In genomic region chr12:7113389-7113871, GRCh38 we compare ENCODE assay signal across 8 cellular contexts. TPM values are rescaled to one million over a fixed set of nuclear protein-coding genes. Genes with fewer than 3 reads are reported as not detected.
A peak's percentile ranks its signal among the peaks of the same experiment; 100 is the strongest.
DNase-seq lines count a peak whose midpoint lies in the region; ATAC-seq and TF ChIP-seq lines count a peak whose summit lies in the region.

No MANE protein-coding gene starts in this region.

- H3K36me3 Mint-ChIP-seq in activated B cell treated with CpG ODN at 0.5 μM for 24 hours (ENCODE audit: low read depth) (peaks cover 26% of the 10 kb centered on the region), neural progenitor cell (no peaks in the 10 kb centered on the region)

- H3K27me3 ChIP-seq in neural progenitor cell = no peaks in the 10 kb centered on the region

- H3K9ac ChIP-seq in neural progenitor cell = no peak overlapping the region

- POLR2A ChIA-PET in activated B cell treated with CpG ODN at 0.5 μM for 24 hours (lab: Charles Lee) = interaction anchor here (1.0 to 1.7 kb wide), 2 partner anchors 169 to 424 kb away, joined by 11 read pairs; partner anchors contain the start of genes C12orf57, RNU7-1 and ZNF384

- no peaks in the 10 kb centered on the region for H3K79me2 ChIP-seq in neural progenitor cell (ENCODE audit: low read depth)

- H3K27me3 Mint-ChIP-seq in activated B cell treated with CpG ODN at 0.5 μM for 24 hours (no peaks in the 10 kb centered on the region), neural progenitor cell (ENCODE audit: insufficient read depth, low read depth) (peaks cover 9% of the 10 kb centered on the region)

- H3K9me3 Mint-ChIP-seq in activated B cell treated with CpG ODN at 0.5 μM for 24 hours = no peaks in the 10 kb centered on the region
- H3K9me3 Mint-ChIP-seq in neural progenitor cell = no peaks in the 10 kb centered on the region

- H4K20me1 ChIP-seq in neural progenitor cell (ENCODE audit: low read depth) = no peaks in the 10 kb centered on the region

- ATAC-seq in activated B cell treated with CpG ODN at 0.5 μM for 24 hours (ENCODE audit: low read depth) (peak; percentile 38), HG02571 (IDR thresholded peaks at IDR 0.05; ENCODE audit: unreplicated experiment) (no peak)

- H3K4me3 ChIP-seq in neural progenitor cell = no peak overlapping the region

- H3K4me1 ChIP-seq in neural progenitor cell = no peaks in the 10 kb centered on the region

- TF ChIP-seq CTCF in activated B cell treated with CpG ODN at 0.5 μM for 24 hours (IDR thresholded peaks at IDR 0.05) (peak; percentile 93), neural progenitor cell (IDR thresholded peaks at IDR 0.05) (peak; percentile 86)

- H3F3A ChIP-seq in neural progenitor cell (ENCODE audit: low read depth) = no peaks in the 10 kb centered on the region

- H3K27ac Mint-ChIP-seq in activated B cell treated with CpG ODN at 0.5 μM for 24 hours (no peak overlapping the region), neural progenitor cell (peak overlapping the region; percentile 6)

- DNase-seq in NCI-H82 treated with DMSO at 0.1 percent for 48 hours (lab: John Stamatoyannopoulos, UW; ENCODE audit: unreplicated experiment) (peak; percentile 53), NCI-H82 (lab: John Stamatoyannopoulos, UW) (no peak), MV-4-11 (lab: John Stamatoyannopoulos, UW) (peak; percentile 28), activated B cell treated with CpG ODN at 0.5 μM for 24 hours (no peak), erythroblast (lab: John Stamatoyannopoulos, UW) (peak; percentile 63 to 80), neural progenitor cell (ENCODE audit: low spot score) (peak; percentile 54), ureter (ENCODE audit: low spot score) (no peak)

- TF ChIP-seq POLR2A in erythroblast (IDR thresholded peaks at IDR 0.05; ENCODE audit: low read length) = no peak

- H3K36me3 ChIP-seq in neural progenitor cell = no peaks in the 10 kb centered on the region

- no peaks in the 10 kb centered on the region for H3K9me3 ChIP-seq in neural progenitor cell (ENCODE audit: low read depth)

- intact Hi-C loops in activated B cell treated with CpG ODN at 0.5 μM for 24 hours (cut with micrococcal nuclease) = loop anchor here (1.0 kb wide), 5 partner anchors 17 to 244 kb away; partner anchors contain the start of genes C12orf57, CLSTN3 and LPCAT3

- CTCF ChIA-PET in activated B cell treated with CpG ODN at 0.5 μM for 24 hours (lab: Charles Lee) = interaction anchor here (0.8 to 3.6 kb wide), 12 partner anchors 9 to 244 kb away, joined by 3 to 16 read pairs (median 4); partner anchors contain the start of genes C12orf57, RNU7-1 and SPSB2

- no peak overlapping the region for H3K4me3 Mint-ChIP-seq in activated B cell treated with CpG ODN at 0.5 μM for 24 hours
- H3K4me3 Mint-ChIP-seq in neural progenitor cell = no peak overlapping the region

- H3K4me2 ChIP-seq in neural progenitor cell = no peak overlapping the region

- H3K27ac ChIP-seq in neural progenitor cell = no peak overlapping the region

- H2AFZ ChIP-seq in neural progenitor cell (replicated peaks) = no peak overlapping the region

- H3K4me1 Mint-ChIP-seq in activated B cell treated with CpG ODN at 0.5 μM for 24 hours (peaks cover 16% of the 10 kb centered on the region), neural progenitor cell (peaks cover 9% of the 10 kb centered on the region)

RNA-seq across cellular contexts. Expression of gene C1RL, which starts 4.4 kb away (rescaled TPM):
- total RNA-seq in activated B cell treated with CpG ODN at 0.5 μM for 24 hours (13.5 and 19.2 TPM in 2 replicates), neural progenitor cell (ENCODE audit: low replicate concordance) (18.3 and 32.2 TPM in 2 replicates), ureter (110 TPM)

RNA-seq across cellular contexts. Expression of gene RBP5, which starts 15.3 kb away (rescaled TPM):
- total RNA-seq in activated B cell treated with CpG ODN at 0.5 μM for 24 hours (0.44 TPM in 1 of 2 replicates, not detected in the other), neural progenitor cell (ENCODE audit: low replicate concordance) (not detected in 2 replicates), ureter (7.5 TPM)

RNA-seq across cellular contexts. Expression of gene CLSTN3, which starts 16.7 kb away (rescaled TPM):
- 14.1 and 14.8 TPM in 2 replicates for total RNA-seq in activated B cell treated with CpG ODN at 0.5 μM for 24 hours
- total RNA-seq in neural progenitor cell (ENCODE audit: low replicate concordance) = 24.0 and 36.9 TPM in 2 replicates
- 48.2 TPM for total RNA-seq in ureter

RNA-seq across cellular contexts. Expression of gene C1R, which starts 21.2 kb away (rescaled TPM):
- total RNA-seq in activated B cell treated with CpG ODN at 0.5 μM for 24 hours (0.54 and 0.78 TPM in 2 replicates), neural progenitor cell (ENCODE audit: low replicate concordance) (3.3 and 8.8 TPM in 2 replicates), ureter (455 TPM)

RNA-seq across cellular contexts. Expression of gene C1S, which starts 52.9 kb away (rescaled TPM):
- total RNA-seq in activated B cell treated with CpG ODN at 0.5 μM for 24 hours = 0.71 and 1.6 TPM in 2 replicates
- total RNA-seq in neural progenitor cell (ENCODE audit: low replicate concordance) = 0.56 and 2.1 TPM in 2 replicates
- total RNA-seq in ureter = 293 TPM

Comparison
In these comparisons a context has a peak if more than half of its experiments do, and no peak if none do; other contexts are left out.
1. DNase-seq: peak in NCI-H82 treated with DMSO at 0.1 percent for 48 hours (single experiment), MV-4-11 (single experiment), erythroblast (2 of 2) and neural progenitor cell (single experiment); none in NCI-H82 (single experiment), activated B cell treated with CpG ODN at 0.5 μM for 24 hours (single experiment) and ureter (single experiment).